11 cellular contexts compared by ENCODE assay signal in the genomic region with DNA sequence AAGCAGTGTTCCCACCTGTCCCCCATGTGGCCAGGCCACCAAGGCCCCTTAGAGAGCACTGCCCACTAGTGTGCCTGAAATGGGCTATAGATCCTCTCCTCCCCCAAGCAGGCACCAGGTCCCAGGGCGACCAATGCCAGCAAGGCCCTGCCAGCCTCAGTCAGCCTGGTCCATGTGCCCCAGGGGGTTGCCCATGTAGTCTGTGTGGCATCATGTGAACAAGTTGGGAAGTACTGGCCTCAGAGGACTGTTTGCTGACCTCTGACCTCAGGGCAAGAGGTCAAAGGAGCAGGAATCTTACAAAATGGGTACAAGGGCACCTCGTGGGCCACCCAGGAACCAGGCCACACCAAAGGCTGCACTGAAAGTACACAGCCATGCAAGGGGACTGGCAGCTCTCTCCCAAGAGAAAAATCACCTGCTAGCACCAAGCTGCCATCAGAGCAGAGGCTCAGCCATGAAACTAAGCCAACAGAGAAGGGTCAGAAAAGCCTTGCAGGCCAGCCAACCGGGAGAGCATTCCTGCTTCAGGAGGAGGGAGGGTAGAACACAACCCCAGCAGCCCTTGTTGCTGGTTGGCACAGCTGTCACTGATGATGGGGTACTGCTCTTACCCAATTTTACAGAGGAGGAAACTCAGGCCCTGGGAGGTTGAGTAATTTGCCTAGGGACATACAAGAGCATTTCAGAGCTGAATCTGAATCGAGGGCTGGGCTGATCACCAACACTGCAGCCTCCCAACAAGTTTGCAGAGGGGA. TPM values are rescaled to one million over a fixed set of nuclear protein-coding genes. Genes with fewer than 3 reads are reported as not detected.
DNase-seq lines count a peak whose midpoint lies in the region; ATAC-seq and TF ChIP-seq lines count a peak whose summit lies in the region.
"Had no signal": no experiment of that assay in that cellular context is flagged by ENCODE, and none has a peak within 500 bp of the region (broad histone marks: within the 10 kb centered on the region; RNA-seq: fewer than 3 reads in every experiment).

No MANE protein-coding gene starts in this region.

- H3K27me3 ChIP-seq in RWPE2 (ENCODE audit: insufficient read depth, poor library complexity, severe bottlenecking) (no peaks in the 10 kb centered on the region), spleen (replicated peaks in 1 of 7) (no peaks in the 10 kb centered on the region)

- 49 to 75% (median 63%) methylated on average over 3 to 4 of the region's 4 CpGs for WGBS in spleen, 5 donors

- H3K27ac ChIP-seq in RWPE2 (ENCODE audit: poor library complexity, severe bottlenecking) (peak overlapping the region; percentile 2), spleen (peak overlapping the region in 7 of 8 donors; percentile 39 to 86 (median 73)), OCI-LY7 (ENCODE audit: low read depth, low read length, poor library complexity, severe bottlenecking) (no peak overlapping the region)

- ATAC-seq in RWPE2 (ENCODE audit: low read depth) (peak; percentile 55), HG02759 (IDR thresholded peaks at IDR 0.05; ENCODE audit: unreplicated experiment) (no peak)

- no peak overlapping the region for H3K4me2 ChIP-seq in OCI-LY7 (ENCODE audit: low read length)

- no peak for TF ChIP-seq POLR2A in spleen (IDR thresholded peaks at IDR 0.05)

- H3K36me3 Mint-ChIP-seq in activated T-cell treated with anti-CD3 and anti-CD28 coated beads, Interleukin-2, amount 50 U/mL, for 24 hours (ENCODE audit: low read depth), result no peaks in the 10 kb centered on the region

- H3K4me1 ChIP-seq in RWPE2 (ENCODE audit: insufficient read depth, poor library complexity, severe bottlenecking), result peaks cover 32% of the 10 kb centered on the region
- H3K4me1 ChIP-seq in spleen, result peaks cover 0 to 58% (median 15%) of the 10 kb centered on the region in 6 donors
- no peaks in the 10 kb centered on the region for H3K4me1 ChIP-seq in OCI-LY7 (ENCODE audit: insufficient read depth, low read length, poor library complexity, severe bottlenecking)

- H3K27me3 Mint-ChIP-seq in activated T-cell treated with anti-CD3 and anti-CD28 coated beads, Interleukin-2, amount 50 U/mL, for 24 hours, result no peaks in the 10 kb centered on the region

- H4K20me1 ChIP-seq in OCI-LY7 (ENCODE audit: insufficient read depth, low read length), result no peaks in the 10 kb centered on the region

- POLR2A ChIA-PET in OCI-LY7 (lab: Charles Lee), result interaction anchor here (0.6 to 1.3 kb wide), 3 partner anchors 56 to 271 kb away, joined by 3 to 4 read pairs (median 4); no protein-coding TSS in a partner anchor

- no peak overlapping the region for H3K4me3 Mint-ChIP-seq in activated T-cell treated with anti-CD3 and anti-CD28 coated beads, Interleukin-2, amount 50 U/mL, for 24 hours

- H3K9me2 ChIP-seq in OCI-LY7 (ENCODE audit: insufficient read depth, low read length), result no peaks in the 10 kb centered on the region

- H3K79me2 ChIP-seq in OCI-LY7 (ENCODE audit: insufficient read depth, low read depth, low read length), result no peaks in the 10 kb centered on the region

- CTCF ChIA-PET in OCI-LY7 (lab: Charles Lee; ENCODE audit: unreplicated experiment), result no interaction called here

- BruUV-seq in OCI-LY7 (replicated peaks; lab: Mats Ljungman, UMichigan), result no TSS peak

- TF ChIP-seq CTCF in RWPE2 (IDR thresholded peaks at IDR 0.05; ENCODE audit: poor library complexity, severe bottlenecking), result no peak
- no peak for TF ChIP-seq CTCF in spleen (IDR thresholded peaks at IDR 0.05 in 8 of 11, conservative IDR thresholded peaks at IDR 0.05 in 3 of 11)
- TF ChIP-seq CTCF in OCI-LY7 (conservative IDR thresholded peaks at IDR 0.05; ENCODE audit: low read length), result no peak

- no peaks in the 10 kb centered on the region for H3K9me3 Mint-ChIP-seq in activated T-cell treated with anti-CD3 and anti-CD28 coated beads, Interleukin-2, amount 50 U/mL, for 24 hours

- H3K4me1 Mint-ChIP-seq in activated T-cell treated with anti-CD3 and anti-CD28 coated beads, Interleukin-2, amount 50 U/mL, for 24 hours (ENCODE audit: low read depth), result peaks cover 51% of the 10 kb centered on the region

- H3K36me3 ChIP-seq in RWPE2 (ENCODE audit: low read depth), result no peaks in the 10 kb centered on the region
- H3K36me3 ChIP-seq in spleen, result no peaks in the 10 kb centered on the region
- no peaks in the 10 kb centered on the region for H3K36me3 ChIP-seq in OCI-LY7 (ENCODE audit: insufficient read depth, low read length)

- no peak for DNase-seq in activated T-cell treated with anti-CD3 and anti-CD28 coated beads, Interleukin-2, amount 50 U/mL, for 24 hours
- DNase-seq in activated T-cell treated with anti-CD3 and anti-CD28 coated beads, Interleukin-2, amount 50 U/mL, for 1 hour, result no peak
- no peak for DNase-seq in RWPE2 (ENCODE audit: low spot score)
- DNase-seq in fibroblast of peridontal ligament (ENCODE audit: extremely low read depth), result peak; percentile 67
- peak; percentile 79 for DNase-seq in spleen
- no peak for DNase-seq in NCI-H748 treated with DMSO at 0.1 percent for 48 hours (lab: John Stamatoyannopoulos, UW)
- DNase-seq in OCI-LY7 (ENCODE audit: low spot score), result no peak
- DNase-seq: kidney glomerular epithelial cell, SW 1271 had no signal

- no peaks in the 10 kb centered on the region for H3K9me3 ChIP-seq in RWPE2 (ENCODE audit: severe bottlenecking)
- H3K9me3 ChIP-seq in spleen, result no peaks in the 10 kb centered on the region
- H3K9me3 ChIP-seq in OCI-LY7 (ENCODE audit: low read length), result no peaks in the 10 kb centered on the region

- no peak overlapping the region for H2AFZ ChIP-seq in OCI-LY7 (ENCODE audit: low read length)

- H3K4me3 ChIP-seq in RWPE2 (ENCODE audit: severe bottlenecking), result no peak overlapping the region
- H3K4me3 ChIP-seq in spleen, result no peak overlapping the region
- no peak overlapping the region for H3K4me3 ChIP-seq in OCI-LY7 (ENCODE audit: low read depth, low read length, poor library complexity, severe bottlenecking)
- H3K4me3 ChIP-seq: skin epidermis had no signal

- intact Hi-C loops in spleen (cut with DNase I; ENCODE audit: low total_unique reads), result no loop called here
- intact Hi-C loops in OCI-LY7 (cut with micrococcal nuclease; ENCODE audit: unreplicated experiment), result no loop called here

- H3K27ac Mint-ChIP-seq in activated T-cell treated with anti-CD3 and anti-CD28 coated beads, Interleukin-2, amount 50 U/mL, for 24 hours, result peak overlapping the region; percentile 83

RNA-seq across cellular contexts. Expression of a gene that starts 5.2 kb away (rescaled TPM):
- total RNA-seq in spleen (100 to 1,000 TPM in 2 of 7 donors, 10 to 100 TPM in 5; 62.0 to 139 (median 86.8) TPM), OCI-LY7 (2022) (7.4 and 10.3 TPM in 2 replicates)
- 10 to 100 TPM in 2 of 3 donors, 1 to 10 TPM in 1; 10.0 to 33.3 (median 10.9) TPM for polyA plus RNA-seq in spleen
- total RNA-seq in OCI-LY7 (2014; rRNA removed; shearing (Covaris generic)), result 2.1 and 4.9 TPM in 2 replicates

RNA-seq across cellular contexts. Expression of a gene that starts 21.2 kb away (rescaled TPM):
- 100 to 1,000 TPM; 150 to 369 (median 272) TPM for total RNA-seq in spleen
- 100 to 1,000 TPM in 1 of 3 donors, 10 to 100 TPM in 2; 39.5 to 176 (median 89.2) TPM for polyA plus RNA-seq in spleen
- total RNA-seq in OCI-LY7 (2014; rRNA removed; shearing (Covaris generic)), result 3.3 and 4.7 TPM in 2 replicates
- 3.0 and 3.2 TPM in 2 replicates for total RNA-seq in OCI-LY7 (2022)

RNA-seq across cellular contexts. Expression of a gene that starts 40.0 kb away (rescaled TPM):
- total RNA-seq in spleen (100 to 1,000 TPM; 105 to 167 (median 120) TPM), OCI-LY7 (2022) (11.6 and 17.4 TPM in 2 replicates)
- polyA plus RNA-seq in spleen, result 10 to 100 TPM; 13.7 to 46.1 (median 24.0) TPM
- 6.6 and 12.2 TPM in 2 replicates for total RNA-seq in OCI-LY7 (2014; rRNA removed; shearing (Covaris generic))

Comparison
In these comparisons a context has a peak if more than half of its experiments do, and no peak if none do; other contexts are left out.
1. DNase-seq: peak in fibroblast of peridontal ligament (single experiment) and spleen (single experiment); none in activated T-cell treated with anti-CD3 and anti-CD28 coated beads, Interleukin-2, amount 50 U/mL, for 24 hours (single experiment), activated T-cell treated with anti-CD3 and anti-CD28 coated beads, Interleukin-2, amount 50 U/mL, for 1 hour (single experiment), RWPE2 (single experiment), NCI-H748 treated with DMSO at 0.1 percent for 48 hours (single experiment) and OCI-LY7 (single experiment).
2. RNA of a gene that starts 5.2 kb away (total RNA-seq): 62.0 to 139 TPM in spleen; 2.1 to 10.3 TPM in OCI-LY7; every median in the first group is over 4 times any median in the second.
3. RNA of a gene that starts 21.2 kb away (total RNA-seq): 150 to 369 TPM in spleen; 3.0 to 4.7 TPM in OCI-LY7; every median in the first group is over 10 times any median in the second.
4. RNA of a gene that starts 40.0 kb away (total RNA-seq): 105 to 167 TPM in spleen; 6.6 to 17.4 TPM in OCI-LY7; every median in the first group is over 4 times any median in the second.